Comparison of ENCODE assay signal across 26 cellular contexts in genomic region chr21:39728341-39728740, GRCh38. TPM values are rescaled to one million over a fixed set of nuclear protein-coding genes. Genes with fewer than 3 reads are reported as not detected.
A peak's percentile ranks its signal among the peaks of the same experiment; 100 is the strongest.
DNase-seq lines count a peak whose midpoint lies in the region; ATAC-seq lines count a peak whose summit lies in the region.
"Had no signal": no experiment of that assay in that cellular context is flagged by ENCODE, and none has a peak within 500 bp of the region (broad histone marks: within the 10 kb centered on the region; RNA-seq: fewer than 3 reads in every experiment).

No MANE protein-coding gene starts in this region.

- ATAC-seq in esophagus mucosa: no peak
- ATAC-seq: GM12878 had no signal

- no peak overlapping the region for H3K14ac ChIP-seq in trophoblast cell (ENCODE audit: low read length)

- H3K4me2 ChIP-seq in trophoblast cell (ENCODE audit: low read length): no peak overlapping the region
- H3K4me2 ChIP-seq: BLaER1 had no signal

- H2AFZ ChIP-seq in trophoblast cell (ENCODE audit: insufficient read depth, low read length, poor library complexity): no peak overlapping the region

- peaks cover 0 to 3% of the 10 kb centered on the region in 2 experiments for H3K4me1 ChIP-seq in trophoblast cell (ENCODE audit: control insufficient read depth in 1 of 2, insufficient read depth in 2 of 2, low read length in 2 of 2)
- H3K4me1 ChIP-seq: BE2C, BLaER1 had no signal

- no peak overlapping the region for H3K4ac ChIP-seq in trophoblast cell (ENCODE audit: low read depth, low read length)

- no peak overlapping the region for H3K23ac ChIP-seq in trophoblast cell (ENCODE audit: low read length)

- in situ Hi-C loops in SK-MEL-5 (cut with HindIII; ENCODE audit: low pct_unique_long_range_greater_than_20kb, low sequenced_read_pairs): no loop called here

- intact Hi-C loops in posterior cingulate gyrus (cut with DNase I): no loop called here

- H3K18ac ChIP-seq in trophoblast cell (ENCODE audit: low read length): no peak overlapping the region

- no peak overlapping the region for H4K91ac ChIP-seq in trophoblast cell (ENCODE audit: low read depth, low read length)

- no peak overlapping the region for H3K27ac ChIP-seq in trophoblast cell (ENCODE audit: low read depth, low read length)
- H3K27ac ChIP-seq: BLaER1 had no signal

- H4K8ac ChIP-seq in trophoblast cell (ENCODE audit: low read depth, low read length): no peak overlapping the region

- H4K12ac ChIP-seq in trophoblast cell (ENCODE audit: low read depth, low read length): no peak overlapping the region

- H3K79me1 ChIP-seq in trophoblast cell (ENCODE audit: low read length): no peaks in the 10 kb centered on the region

- no peak overlapping the region for H2BK5ac ChIP-seq in trophoblast cell (ENCODE audit: low read depth, low read length, poor library complexity)

- H2BK120ac ChIP-seq in trophoblast cell (ENCODE audit: insufficient read depth, low read length, poor library complexity): no peak overlapping the region

- H3K9me3 ChIP-seq in trophoblast cell (ENCODE audit: insufficient read depth, low read depth, low read length): no peaks in the 10 kb centered on the region
- H3K9me3 ChIP-seq: BE2C had no signal

- H3K36me3 ChIP-seq in trophoblast cell (ENCODE audit: control insufficient read depth in 1 of 2, insufficient read depth in 2 of 2, low read length in 2 of 2): no peaks in the 10 kb centered on the region
- H3K36me3 ChIP-seq: BE2C, BLaER1 had no signal

- no peak overlapping the region for H2AK5ac ChIP-seq in trophoblast cell (ENCODE audit: low read length)

- no peaks in the 10 kb centered on the region for H3K79me2 ChIP-seq in trophoblast cell (ENCODE audit: control insufficient read depth, insufficient read depth, low read length, poor library complexity)

- no peak overlapping the region for H3K9ac ChIP-seq in trophoblast cell (ENCODE audit: low read length)
- H3K9ac ChIP-seq: BLaER1 had no signal

- H3K4me3 ChIP-seq in trophoblast cell (ENCODE audit: low read depth, low read length): no peak overlapping the region
- H3K4me3 ChIP-seq: BLaER1, GM12878 had no signal

- no CpG with 5 or more reads among the region's 6 CpGs for WGBS in trophoblast cell (ENCODE audit: extremely low coverage, insufficient coverage, insufficient read length)

- H3K27me3 ChIP-seq in trophoblast cell (ENCODE audit: insufficient read depth, low read length): no peaks in the 10 kb centered on the region
- H3K27me3 ChIP-seq: BE2C, BLaER1 had no signal

- H2BK12ac ChIP-seq in trophoblast cell (ENCODE audit: low read length): no peak overlapping the region

- peak; percentile 64 for DNase-seq in M059J (ENCODE audit: low read depth)
- DNase-seq in SK-MEL-5 (ENCODE audit: low read depth, low spot score): peak; percentile 49
- peak; percentile 95 to 97 for DNase-seq in trophoblast cell
- DNase-seq in LoVo (ENCODE audit: low spot score): no peak
- DNase-seq in posterior cingulate gyrus: no peak
- DNase-seq: 8988T; ACHN; BE2C; C1 segment of cervical spinal cord; CD4-positive, alpha-beta memory T cell; CD4-positive, CD25-positive, alpha-beta regulatory T cell; CD8-positive, alpha-beta memory T cell; COR-L47; DMS 273 treated with DMSO at 0.1 percent for 48 hours; DMS153; DMS53; DMS79; DND-41; EL; GDM1 had no signal

RNA-seq across cellular contexts. Expression of gene IGSF5, which starts 16.6 kb away (rescaled TPM):
- not detected in 2 replicates for total RNA-seq in M059J (2014; rRNA removed; shearing (Covaris generic))
- total RNA-seq in SK-MEL-5 (2014; rRNA removed; shearing (Covaris generic)): 0.48 TPM in 2 replicates
- polyA plus RNA-seq in SK-MEL-5 (2015; cell fraction: cytosol; rRNA removed): 0.35 TPM in 1 of 2 replicates, not detected in the other
- not detected in 2 replicates for polyA plus RNA-seq in SK-MEL-5 (2015; cell fraction: nucleus; rRNA removed)
- polyA plus RNA-seq in trophoblast cell (2013): 1.1 and 1.2 TPM in 2 replicates
- total RNA-seq in esophagus mucosa: not detected
- total RNA-seq: A673; CD4-positive, alpha-beta memory T cell; CD4-positive, CD25-positive, alpha-beta regulatory T cell; CD8-positive, alpha-beta memory T cell; GM12878 had no signal
- polyA plus RNA-seq: AG04450; CD14-positive monocyte; CD4-positive, alpha-beta memory T cell; CD4-positive, CD25-positive, alpha-beta regulatory T cell; CD8-positive, alpha-beta memory T cell; GM12878 had no signal

Comparison
In these comparisons a context has a peak if more than half of its experiments do, and no peak if none do; other contexts are left out.
1. DNase-seq: peak in M059J (single experiment), SK-MEL-5 (single experiment) and trophoblast cell (2 of 2); none in LoVo (single experiment) and posterior cingulate gyrus (0 of 10).